In the genomic region with DNA sequence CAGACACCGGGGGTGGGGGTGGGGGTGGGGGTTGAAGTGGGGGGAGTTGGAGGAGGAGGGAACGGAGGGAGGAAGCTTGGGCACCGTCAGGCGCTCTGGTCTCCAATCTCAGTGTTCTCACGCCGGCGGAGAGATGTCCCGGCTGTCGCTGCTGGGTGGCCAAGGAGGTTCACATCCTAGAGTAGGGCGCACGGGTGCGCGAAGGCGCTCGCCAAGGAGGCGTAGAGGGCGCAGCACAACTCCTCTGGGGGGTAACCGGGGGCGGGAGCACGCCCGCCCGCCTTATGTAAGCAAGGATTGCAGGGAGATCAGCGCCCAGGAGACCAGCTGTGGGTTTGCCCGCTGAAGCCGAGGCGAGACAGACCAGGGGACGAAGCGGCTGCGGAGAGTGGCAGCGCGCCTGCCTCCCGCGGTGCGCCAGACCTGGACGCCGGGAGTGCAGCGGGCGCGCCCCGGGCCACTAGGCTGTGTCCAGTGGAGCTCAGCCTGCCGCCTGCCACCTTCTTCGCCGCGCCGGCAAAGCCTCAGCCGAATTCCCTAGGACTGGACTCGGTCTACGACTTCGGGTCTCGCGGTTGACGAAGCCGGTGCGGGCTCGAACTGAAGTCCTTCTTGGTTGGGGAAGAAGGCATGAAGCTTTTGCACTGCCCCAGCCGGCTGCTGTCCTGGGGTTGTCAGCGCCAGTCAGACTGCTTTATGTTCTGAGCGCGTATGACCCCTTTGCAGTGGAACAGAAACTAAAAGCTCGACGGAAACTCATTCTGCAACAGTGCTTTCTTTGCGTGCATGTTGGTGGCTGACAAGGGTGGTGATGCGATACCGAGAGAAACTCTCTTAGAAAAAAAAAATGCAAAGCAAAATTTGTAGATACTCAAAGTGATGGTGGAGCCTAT, we compare ENCODE assay signal across 9 cellular contexts.
DNase-seq lines count a peak whose midpoint lies in the region; ATAC-seq and TF ChIP-seq lines count a peak whose summit lies in the region.
"Had no signal": no experiment of that assay in that cellular context is flagged by ENCODE, and none has a peak within 500 bp of the region (broad histone marks: within the 10 kb centered on the region; RNA-seq: fewer than 3 reads in every experiment).

No MANE protein-coding gene starts in this region.

- TF ChIP-seq CTCF in LNCaP clone FGC (IDR thresholded peaks at IDR 0.05; ENCODE audit: control insufficient read depth, extremely low read depth, insufficient read depth) = no peak

- peak; percentile 95 for ATAC-seq in GM21723 (IDR thresholded peaks at IDR 0.05; ENCODE audit: unreplicated experiment)

- DNase-seq in NCI-H1417 (lab: John Stamatoyannopoulos, UW) (peak in 2 of 3 experiments; percentile 63 to 74), NCI-H1417 treated with DMSO at 0.1 percent for 48 hours (lab: John Stamatoyannopoulos, UW) (no peak), LNCaP clone FGC (ENCODE audit: low read depth) (no peak), astrocyte of the hippocampus (ENCODE audit: low read depth, low spot score) (peak; percentile 73), retina (peak; percentile 92), NCI-H2196 treated with DMSO at 0.1 percent for 48 hours (lab: John Stamatoyannopoulos, UW; ENCODE audit: unreplicated experiment) (no peak)

- H3K4me3 ChIP-seq in LNCaP clone FGC (ENCODE audit: low read depth, low read length) (peak overlapping the region; percentile 50), iPS-11a (ENCODE audit: low read depth, low read length) (peak overlapping the region; percentile 62)
- H3K4me3 ChIP-seq: BLaER1 had no signal

Comparison
In these comparisons a context has a peak if more than half of its experiments do, and no peak if none do; other contexts are left out.
1. DNase-seq: peak in NCI-H1417 (2 of 3), astrocyte of the hippocampus (single experiment) and retina (single experiment); none in NCI-H1417 treated with DMSO at 0.1 percent for 48 hours (single experiment), LNCaP clone FGC (single experiment) and NCI-H2196 treated with DMSO at 0.1 percent for 48 hours (single experiment).